In genomic region chr15:78879517-78880241, GRCh38 we compare ENCODE assay signal across 11 cellular contexts. TPM values are rescaled to one million over a fixed set of nuclear protein-coding genes. Genes with fewer than 3 reads are reported as not detected.
DNase-seq lines count a peak whose midpoint lies in the region; ATAC-seq, FAIRE-seq and TF ChIP-seq lines count a peak whose summit lies in the region.
"Had no signal": no experiment of that assay in that cellular context is flagged by ENCODE, and none has a peak within 500 bp of the region (broad histone marks: within the 10 kb centered on the region; RNA-seq: fewer than 3 reads in every experiment).

No MANE protein-coding gene starts in this region.

- peaks cover 18% of the 10 kb centered on the region for H3K4me1 ChIP-seq in endothelial cell of umbilical vein (ENCODE audit: control insufficient read depth, extremely low read depth, insufficient read depth, low read length)
- H3K4me1 ChIP-seq in gastrocnemius medialis, result peaks cover 76 to 78% of the 10 kb centered on the region in 2 donors

- H4K20me1 ChIP-seq in endothelial cell of umbilical vein (replicated peaks; ENCODE audit: control insufficient read depth, extremely low read depth, insufficient read depth, low read length), result peaks cover 44% of the 10 kb centered on the region

- H3K9me3 Mint-ChIP-seq in activated CD4-positive, alpha-beta T cell treated with anti-CD3 and anti-CD28 coated beads, Interleukin-2, amount 10 ng/mL, durations not matched to agents 7 days and 5 days, result no peaks in the 10 kb centered on the region

- CTCF ChIA-PET in activated CD4-positive, alpha-beta T cell treated with anti-CD3 and anti-CD28 coated beads, Interleukin-2, amount 10 ng/mL, durations not matched to agents 7 days and 5 days (lab: Charles Lee), result interaction anchor here (0.6 to 1.1 kb wide), 4 partner anchors 14 to 305 kb away, joined by 3 to 5 read pairs (median 4); no protein-coding TSS in a partner anchor
- CTCF ChIA-PET in endothelial cell of umbilical vein (lab: Charles Lee), result interaction anchor here (0.7 kb wide), 1 partner anchor 20 kb away, joined by 4 read pairs; no protein-coding TSS in a partner anchor

- no TSS peak for BruUV-seq in endothelial cell of umbilical vein (replicated peaks; lab: Mats Ljungman, UMichigan)

- H3K36me3 ChIP-seq in SK-N-MC (ENCODE audit: insufficient read depth, low read length) (peaks cover 59% of the 10 kb centered on the region), endothelial cell of umbilical vein (ENCODE audit: control insufficient read depth in 2 of 2, extremely low read depth in 1 of 2, insufficient read depth in 2 of 2, low read length in 2 of 2) (peaks cover 0 to 13% of the 10 kb centered on the region in 2 experiments), gastrocnemius medialis (peaks cover 0 to 14% of the 10 kb centered on the region in 2 donors)

- in situ Hi-C loops in gastrocnemius medialis (cut with MboI; ENCODE audit: low sequenced_read_pairs in 4 of 4), result no loop called here

- no peaks in the 10 kb centered on the region for H3K9me1 ChIP-seq in endothelial cell of umbilical vein (replicated peaks; ENCODE audit: control insufficient read depth, extremely low read depth, insufficient read depth, low read length)

- H3K36me3 Mint-ChIP-seq in activated CD4-positive, alpha-beta T cell treated with anti-CD3 and anti-CD28 coated beads, Interleukin-2, amount 10 ng/mL, durations not matched to agents 7 days and 5 days (ENCODE audit: low read depth), result peaks cover 47% of the 10 kb centered on the region

- H3K4me3 ChIP-seq in SK-N-MC, result no peak overlapping the region; the same call in 1 of the 2 replicates
- no peak overlapping the region for H3K4me3 ChIP-seq in endothelial cell of umbilical vein (replicated peaks in 1 of 3; ENCODE audit: insufficient read depth in 1 of 3, low read depth in 1 of 3, low read length in 3 of 3)
- H3K4me3 ChIP-seq in gastrocnemius medialis, result no peak overlapping the region
- H3K4me3 ChIP-seq: vagina had no signal

- H3K9me3 ChIP-seq in SK-N-MC (ENCODE audit: low read depth, low read length) (no peaks in the 10 kb centered on the region), endothelial cell of umbilical vein (replicated peaks; ENCODE audit: control insufficient read depth, insufficient read depth, low read length) (no peaks in the 10 kb centered on the region), gastrocnemius medialis (no peaks in the 10 kb centered on the region)
- H3K9me3 ChIP-seq: vagina had no signal

- no peak for DNase-seq in activated CD4-positive, alpha-beta T cell treated with anti-CD3 and anti-CD28 coated beads, Interleukin-2, amount 10 ng/mL, durations not matched to agents 7 days and 5 days
- DNase-seq in activated CD4-positive, alpha-beta T cell treated with anti-CD3 and anti-CD28 coated beads for 1 hour, result no peak
- DNase-seq in SK-N-MC (ENCODE audit: low read depth, low spot score), result no peak
- no peak for DNase-seq in endothelial cell of umbilical vein (ENCODE audit: low read depth, low spot score)
- DNase-seq in gastrocnemius medialis, result no peak
- DNase-seq in stimulated activated CD8-positive, alpha-beta memory T cell treated with anti-CD3 and anti-CD28 coated beads, Interleukin-4, amount 100 ng/mL, for 48 hours, result no peak
- DNase-seq: activated CD4-positive, alpha-beta T cell treated with anti-CD3 and anti-CD28 coated beads for 48 hours; stimulated activated CD4-positive, alpha-beta T cell treated with anti-CD3 and anti-CD28 coated beads, Interleukin-4, amount 100 ng/mL, for 24 hours had no signal

- peaks cover 62% of the 10 kb centered on the region for H3K4me1 Mint-ChIP-seq in activated CD4-positive, alpha-beta T cell treated with anti-CD3 and anti-CD28 coated beads, Interleukin-2, amount 10 ng/mL, durations not matched to agents 7 days and 5 days

- no peak for TF ChIP-seq CTCF in endothelial cell of umbilical vein (IDR thresholded peaks at IDR 0.05; ENCODE audit: extremely low read depth in 1 of 2, insufficient read depth in 1 of 2, low read depth in 1 of 2, low read length in 2 of 2)
- TF ChIP-seq CTCF in gastrocnemius medialis (IDR thresholded peaks at IDR 0.05 in 4 of 5, conservative IDR thresholded peaks at IDR 0.05 in 1 of 5), result no peak

- dilution Hi-C loops in endothelial cell of umbilical vein (cut with MboI; ENCODE audit: extremely low pct_ligation_motif_present, low sequenced_read_pairs), result no loop called here

- no peaks in the 10 kb centered on the region for H3K27me3 ChIP-seq in endothelial cell of umbilical vein (ENCODE audit: control insufficient read depth in 2 of 2, insufficient read depth in 2 of 2, low read length in 2 of 2)
- H3K27me3 ChIP-seq in gastrocnemius medialis, result no peaks in the 10 kb centered on the region
- H3K27me3 ChIP-seq: vagina had no signal

- H3K27ac ChIP-seq in SK-N-MC, result peak overlapping the region; percentile 7
- no peak overlapping the region for H3K27ac ChIP-seq in endothelial cell of umbilical vein (ENCODE audit: insufficient read depth, low read depth, low read length)
- H3K27ac ChIP-seq in gastrocnemius medialis, result peak overlapping the region in 3 of 4 donors; percentile 1 to 43 (median 32)
- H3K27ac ChIP-seq: vagina had no signal

- intact Hi-C loops in endothelial cell of umbilical vein (cut with micrococcal nuclease), result no loop called here
- intact Hi-C loops in gastrocnemius medialis (cut with DNase I; ENCODE audit: low total_unique reads), result no loop called here

- H3K4me2 ChIP-seq in endothelial cell of umbilical vein (ENCODE audit: insufficient read depth, low read length), result peak overlapping the region; percentile 21

- FAIRE-seq in endothelial cell of umbilical vein (lab: Jason Lieb, UNC), result no peak

- H3K4me3 Mint-ChIP-seq in activated CD4-positive, alpha-beta T cell treated with anti-CD3 and anti-CD28 coated beads, Interleukin-2, amount 10 ng/mL, durations not matched to agents 7 days and 5 days, result no peak overlapping the region

- H3K27me3 Mint-ChIP-seq in activated CD4-positive, alpha-beta T cell treated with anti-CD3 and anti-CD28 coated beads, Interleukin-2, amount 10 ng/mL, durations not matched to agents 7 days and 5 days, result no peaks in the 10 kb centered on the region

- peak overlapping the region; percentile 38 for H3K27ac Mint-ChIP-seq in activated CD4-positive, alpha-beta T cell treated with anti-CD3 and anti-CD28 coated beads, Interleukin-2, amount 10 ng/mL, durations not matched to agents 7 days and 5 days

- H3K79me2 ChIP-seq in endothelial cell of umbilical vein (ENCODE audit: control insufficient read depth, insufficient read depth, low read length), result peaks cover 100% of the 10 kb centered on the region

- no peak overlapping the region for H3K9ac ChIP-seq in SK-N-MC (ENCODE audit: insufficient read length)
- no peak overlapping the region for H3K9ac ChIP-seq in endothelial cell of umbilical vein (replicated peaks; ENCODE audit: extremely low read depth, insufficient read depth, low read length)

- no peak for TF ChIP-seq POLR2A in endothelial cell of umbilical vein (IDR thresholded peaks at IDR 0.05; ENCODE audit: low read depth, low read length)
- TF ChIP-seq POLR2A in gastrocnemius medialis (IDR thresholded peaks at IDR 0.05), result no peak

- POLR2A ChIA-PET in activated CD4-positive, alpha-beta T cell treated with anti-CD3 and anti-CD28 coated beads, Interleukin-2, amount 10 ng/mL, durations not matched to agents 7 days and 5 days (lab: Charles Lee), result interaction anchor here (0.7 kb wide), 1 partner anchor 89 kb away, joined by 5 read pairs; no protein-coding TSS in a partner anchor
- POLR2A ChIA-PET in endothelial cell of umbilical vein (lab: Charles Lee), result no interaction called here

- ATAC-seq in gastrocnemius medialis (no peak), HG02763 (IDR thresholded peaks at IDR 0.05; ENCODE audit: unreplicated experiment) (no peak), HG03565 (IDR thresholded peaks at IDR 0.05; ENCODE audit: unreplicated experiment) (no peak)

- no peak overlapping the region for H2AFZ ChIP-seq in endothelial cell of umbilical vein (ENCODE audit: low read depth, low read length)

TF ChIP-seq in endothelial cell of umbilical vein, 7 proteins besides CTCF, POLR2A, EP300 and RAD21:
- no peak for TF ChIP-seq MYC (IDR thresholded peaks at IDR 0.05; ENCODE audit: low read depth, low read length)
- TF ChIP-seq POLR2AphosphoS5 (IDR thresholded peaks at IDR 0.05; ENCODE audit: insufficient read depth, low read depth, low read length), result no peak
- no peak for TF ChIP-seq MAX (IDR thresholded peaks at IDR 0.05; ENCODE audit: insufficient read depth, insufficient read length)
- no peak for TF ChIP-seq EZH2 (IDR thresholded peaks at IDR 0.05; ENCODE audit: borderline replicate concordance, low read depth, low read length, severe bottlenecking)
- TF ChIP-seq JUN (IDR thresholded peaks at IDR 0.05; ENCODE audit: borderline replicate concordance, insufficient read depth, insufficient read length, low read depth), result no peak
- no peak for TF ChIP-seq GATA2 (IDR thresholded peaks at IDR 0.05; ENCODE audit: insufficient read depth, insufficient read length, low read depth, low read length)
- TF ChIP-seq FOS (IDR thresholded peaks at IDR 0.05; ENCODE audit: borderline replicate concordance, insufficient read depth, low read length), result no peak

RNA-seq across cellular contexts. Expression of gene MORF4L1, which starts 7.0 kb away (rescaled TPM):
- 100 to 1,000 TPM; 225 to 274 TPM for total RNA-seq in activated CD4-positive, alpha-beta T cell treated with anti-CD3 and anti-CD28 coated beads, Interleukin-2, amount 10 ng/mL, durations not matched to agents 7 days and 5 days
- total RNA-seq in endothelial cell of umbilical vein (404 and 417 TPM in 2 replicates), gastrocnemius medialis (100 to 1,000 TPM; 279 to 372 (median 286) TPM)
- 135 and 164 TPM in 2 replicates for polyA plus RNA-seq in endothelial cell of umbilical vein
- polyA plus RNA-seq in endothelial cell of umbilical vein (2011; cell fraction: cytosol; rRNA removed), result 234 and 265 TPM in 2 replicates
- polyA plus RNA-seq in endothelial cell of umbilical vein (2011; cell fraction: nucleus; rRNA removed), result 123 and 153 TPM in 2 replicates
- polyA plus RNA-seq in endothelial cell of umbilical vein (2012), result 283 and 350 TPM in 2 replicates
- polyA minus RNA-seq in endothelial cell of umbilical vein, result 82.5 and 86.5 TPM in 2 replicates
- 82.4 TPM for polyA minus RNA-seq in endothelial cell of umbilical vein (2011; cell fraction: cytosol; rRNA and poly(A)+ RNA removed)
- 108 and 150 TPM in 2 replicates for polyA minus RNA-seq in endothelial cell of umbilical vein (2011; cell fraction: nucleus; rRNA and poly(A)+ RNA removed)
